In the genomic region with DNA sequence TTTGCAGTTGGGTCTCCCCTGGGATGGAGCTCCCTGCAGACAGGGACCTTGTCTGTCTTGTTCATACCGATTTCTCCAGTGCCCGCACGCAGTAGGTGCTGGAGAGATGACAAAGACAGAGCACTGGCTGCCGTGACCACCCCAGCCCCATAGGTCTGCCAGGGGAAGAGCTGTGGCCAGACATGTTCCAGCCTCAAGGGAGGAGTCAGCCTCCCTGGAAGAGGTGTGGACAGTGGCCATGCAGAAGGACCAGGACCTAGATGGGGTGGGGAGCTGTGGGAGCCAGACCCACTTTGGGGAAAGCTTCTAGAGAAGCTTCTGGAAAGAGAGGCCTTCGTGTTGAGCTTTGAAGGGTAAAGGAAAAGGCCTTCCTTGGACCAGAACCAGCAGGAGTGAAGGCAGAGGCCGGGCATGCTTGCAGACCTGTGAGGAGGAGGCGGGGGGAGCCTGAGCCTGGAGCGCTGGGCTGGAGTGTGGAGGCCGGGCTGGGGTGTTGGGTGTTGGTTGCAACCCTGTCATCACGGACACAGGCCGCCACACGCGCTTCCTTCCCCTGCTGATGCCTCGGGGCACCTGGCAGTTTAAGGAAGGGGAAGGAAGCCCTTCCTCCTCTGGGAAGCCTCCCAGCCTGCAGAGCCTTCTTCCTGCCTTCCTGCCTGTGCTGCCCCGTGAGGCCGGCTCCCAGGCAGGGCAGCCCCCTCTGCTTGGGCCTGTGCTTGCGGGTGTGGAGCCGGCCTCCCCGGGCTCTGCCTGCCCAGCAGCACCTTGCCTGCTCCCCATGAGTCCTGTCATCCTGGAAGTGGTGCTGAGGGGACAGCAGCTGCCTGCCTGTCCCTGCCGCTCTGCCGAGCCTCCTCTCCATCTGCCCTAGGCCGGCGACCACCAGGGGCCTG, we compare ENCODE assay signal across 10 cellular contexts. TPM values are rescaled to one million over a fixed set of nuclear protein-coding genes. Genes with fewer than 3 reads are reported as not detected.
DNase-seq lines count a peak whose midpoint lies in the region; ATAC-seq, FAIRE-seq and TF ChIP-seq lines count a peak whose summit lies in the region.
"Had no signal": no experiment of that assay in that cellular context is flagged by ENCODE, and none has a peak within 500 bp of the region (broad histone marks: within the 10 kb centered on the region; RNA-seq: fewer than 3 reads in every experiment).

No MANE protein-coding gene starts in this region.

- H2BK15ac ChIP-seq in mesenchymal stem cell (ENCODE audit: low read depth, poor library complexity, severe bottlenecking): no peak overlapping the region

- peaks cover 24% of the 10 kb centered on the region for H3K36me3 Mint-ChIP-seq in CD8-positive, alpha-beta T cell

- H3K4me1 ChIP-seq in BLaER1 treated with 17β-estradiol and CSF1 and Interleukin-3, amounts not matched to agents 10 nM and 100 nM: peaks cover 98 to 100% (median 100%) of the 10 kb centered on the region in 10 experiments
- H3K4me1 ChIP-seq in GM12878 (ENCODE audit: control insufficient read depth, insufficient read depth, low read length) (peaks cover 54% of the 10 kb centered on the region), mesenchymal stem cell (ENCODE audit: control insufficient read depth, insufficient read depth, low read depth, low read length) (peaks cover 64% of the 10 kb centered on the region)
- peaks cover 37% of the 10 kb centered on the region for H3K4me1 ChIP-seq in CD8-positive, alpha-beta T cell (ENCODE audit: insufficient read depth, low read length)

- H2BK12ac ChIP-seq in mesenchymal stem cell (ENCODE audit: low read length in 2 of 2): no peak overlapping the region

- TF ChIP-seq RAD21 in GM12878 (IDR thresholded peaks at IDR 0.05; ENCODE audit: insufficient read depth, low read depth, low read length): no peak

- no peaks in the 10 kb centered on the region for H3K9me3 ChIP-seq in BLaER1 treated with 17β-estradiol and CSF1 and Interleukin-3, amounts not matched to agents 10 nM and 100 nM (replicated peaks in 1 of 11)
- H3K9me3 ChIP-seq in GM12878 (replicated peaks; ENCODE audit: control insufficient read depth, insufficient read depth, low read length): no peaks in the 10 kb centered on the region
- H3K9me3 ChIP-seq in mesenchymal stem cell (ENCODE audit: control insufficient read depth, low read length): no peaks in the 10 kb centered on the region
- no peaks in the 10 kb centered on the region for H3K9me3 ChIP-seq in CD8-positive, alpha-beta T cell (ENCODE audit: low read length)

- FAIRE-seq in GM12878 (lab: Jason Lieb, UNC): no peak

- intact Hi-C loops in GM12878 (cut with micrococcal nuclease; ENCODE audit: unreplicated experiment): no loop called here
- intact Hi-C loops in CD8-positive, alpha-beta T cell (cut with DNase I, micrococcal nuclease): no loop called here

- no peaks in the 10 kb centered on the region for H3K27me3 Mint-ChIP-seq in CD8-positive, alpha-beta T cell (ENCODE audit: low read depth)
- H3K27me3 Mint-ChIP-seq: T-cell had no signal

- 55% methylated on average over 19 of the region's 23 CpGs for WGBS in GM12878 (ENCODE audit: insufficient coverage, insufficient replicate concordance, low lambda C conversion rate, missing lambda C conversion rate)
- 83% methylated on average over 23 of the region's 23 CpGs for WGBS in mesenchymal stem cell

- H3K4me1 Mint-ChIP-seq in CD8-positive, alpha-beta T cell (ENCODE audit: low read depth): peaks cover 47% of the 10 kb centered on the region

- peaks cover 49 to 100% (median 79%) of the 10 kb centered on the region in 11 experiments for H4K20me1 ChIP-seq in BLaER1 treated with 17β-estradiol and CSF1 and Interleukin-3, amounts not matched to agents 10 nM and 100 nM
- no peaks in the 10 kb centered on the region for H4K20me1 ChIP-seq in GM12878 (ENCODE audit: control insufficient read depth, insufficient read depth)

- H2AFZ ChIP-seq in GM12878 (ENCODE audit: control insufficient read depth, low read depth, low read length): no peak overlapping the region
- H2AFZ ChIP-seq in mesenchymal stem cell (ENCODE audit: low read depth, low read length): no peak overlapping the region

- CTCF ChIA-PET in GM12878 (lab: Yijun Ruan, JAX): interaction anchor here (0.6 to 25.6 kb wide), 6 partner anchors 11 to 802 kb away, joined by 3 to 400 read pairs (median 4); partner anchors contain the start of gene RELT
- CTCF ChIA-PET in CD8-positive, alpha-beta T cell (lab: Charles Lee): interaction anchor here (7.9 to 9.8 kb wide), 2 partner anchors 37 kb away, joined by 76 to 233 read pairs; no protein-coding TSS in a partner anchor

- no peak overlapping the region for H3K4me3 Mint-ChIP-seq in CD8-positive, alpha-beta T cell

- H3K4me2 ChIP-seq in BLaER1 treated with 17β-estradiol and CSF1 and Interleukin-3, amounts not matched to agents 10 nM and 100 nM: peak overlapping the region; percentile 89 to 100 (median 97)
- H3K4me2 ChIP-seq in GM12878 (ENCODE audit: control insufficient read depth, insufficient read depth) (peak overlapping the region; percentile 88), mesenchymal stem cell (ENCODE audit: low read length, poor library complexity, severe bottlenecking) (no peak overlapping the region)

- no peak overlapping the region for H2BK5ac ChIP-seq in mesenchymal stem cell (ENCODE audit: low read depth, low read length, poor library complexity, severe bottlenecking)

- in situ Hi-C loops in KBM-7 (cut with MboI; ENCODE audit: low pct_unique_long_range_greater_than_20kb, low sequenced_read_pairs) (no loop called here), GM12878 (cut with MboI) (no loop called here), G401 (cut with HindIII; ENCODE audit: low sequenced_read_pairs) (no loop called here)

- peaks cover 72% of the 10 kb centered on the region for H3K79me2 ChIP-seq in GM12878 (ENCODE audit: control insufficient read depth, insufficient read depth, low read length)

- POLR2A ChIA-PET in GM12878 (lab: Charles Lee): interaction anchor here (0.6 to 2.2 kb wide), 3 partner anchors 10 to 601 kb away, joined by 3 to 9 read pairs (median 5); no protein-coding TSS in a partner anchor
- POLR2A ChIA-PET in CD8-positive, alpha-beta T cell (lab: Charles Lee): no interaction called here

- H2BK120ac ChIP-seq in mesenchymal stem cell (ENCODE audit: low read depth, low read length): no peak overlapping the region

- no peak overlapping the region for H3K27ac Mint-ChIP-seq in CD8-positive, alpha-beta T cell

- DNase-seq in KBM-7 (peak; percentile 82), GM12878 (ENCODE audit: low read depth, low spot score) (no peak), mesenchymal stem cell (no peak), G401 (ENCODE audit: low spot score) (no peak)
- DNase-seq in activated effector memory CD4-positive, alpha-beta T cell treated with Interleukin-2 at 50 U/mL for 16 hours: no peak
- DNase-seq in CD8-positive, alpha-beta T cell: no peak
- DNase-seq: stimulated activated CD4-positive, alpha-beta T cell treated with anti-CD3 and anti-CD28 coated beads, Interleukin-1b, Interleukin-23, amount 100 ng/mL, for 48 hours; T-cell had no signal

- peak overlapping the region; percentile 60 to 99 (median 98); a peak in 21 of 22 replicates for H3K9ac ChIP-seq in BLaER1 treated with 17β-estradiol and CSF1 and Interleukin-3, amounts not matched to agents 10 nM and 100 nM
- H3K9ac ChIP-seq in GM12878 (ENCODE audit: control insufficient read depth, insufficient read depth, low read length) (peak overlapping the region; percentile 32), mesenchymal stem cell (ENCODE audit: low read length) (no peak overlapping the region)

- ATAC-seq in GM12878: no peak
- ATAC-seq in HG03439 (IDR thresholded peaks at IDR 0.05; ENCODE audit: unreplicated experiment): no peak
- no peak for ATAC-seq in CD8-positive, alpha-beta T cell
- ATAC-seq: T-cell had no signal

- no peaks in the 10 kb centered on the region for H3K9me3 Mint-ChIP-seq in CD8-positive, alpha-beta T cell
- H3K9me3 Mint-ChIP-seq: T-cell had no signal

- H3K4me3 ChIP-seq in BLaER1 treated with 17β-estradiol and CSF1 and Interleukin-3, amounts not matched to agents 10 nM and 100 nM: peak overlapping the region in 9 of 10 experiments; percentile 14 to 56 (median 42); a peak in 18 of 20 replicates
- H3K4me3 ChIP-seq in GM12878: no peak overlapping the region
- no peak overlapping the region for H3K4me3 ChIP-seq in mesenchymal stem cell (ENCODE audit: insufficient read depth in 1 of 2, low read depth in 1 of 2, low read length in 2 of 2)
- H3K4me3 ChIP-seq in CD8-positive, alpha-beta T cell (ENCODE audit: low read depth, low read length): no peak overlapping the region

- TF ChIP-seq POLR2A in GM12878 (IDR thresholded peaks at IDR 0.05; ENCODE audit: low read depth, low read length): no peak

- RAD21 ChIA-PET in GM12878 (lab: Charles Lee; ENCODE audit: unreplicated experiment): interaction anchor here (1.1 kb wide), 1 partner anchor 37 kb away, joined by 3 read pairs; no protein-coding TSS in a partner anchor

- no TSS peak for BruUV-seq in GM12878 (replicated peaks; lab: Mats Ljungman, UMichigan)

- H3K14ac ChIP-seq in mesenchymal stem cell (ENCODE audit: low read length in 2 of 2): peak overlapping the region in 1 of 2 experiments; percentile 44

- no peak overlapping the region for H4K91ac ChIP-seq in mesenchymal stem cell (ENCODE audit: low read length)

- TF ChIP-seq EP300 in GM12878 (IDR thresholded peaks at IDR 0.05; ENCODE audit: borderline replicate concordance in 1 of 2, control insufficient read depth in 1 of 2, low read depth in 2 of 2, low read length in 2 of 2): no peak

- peak overlapping the region; percentile 79 to 99 (median 91); a peak in 21 of 22 replicates for H3K27ac ChIP-seq in BLaER1 treated with 17β-estradiol and CSF1 and Interleukin-3, amounts not matched to agents 10 nM and 100 nM
- H3K27ac ChIP-seq in GM12878 (ENCODE audit: control insufficient read depth, insufficient read depth) (peak overlapping the region; percentile 95), mesenchymal stem cell (ENCODE audit: low read length, poor library complexity, severe bottlenecking) (no peak overlapping the region)
- no peak overlapping the region for H3K27ac ChIP-seq in CD8-positive, alpha-beta T cell (ENCODE audit: low read depth, low read length)

- H3K23ac ChIP-seq in mesenchymal stem cell (ENCODE audit: low read length in 2 of 2): no peak overlapping the region

- H3K27me3 ChIP-seq in BLaER1 treated with 17β-estradiol and CSF1 and Interleukin-3, amounts not matched to agents 10 nM and 100 nM: no peaks in the 10 kb centered on the region
- H3K27me3 ChIP-seq in GM12878 (replicated peaks in 1 of 2; ENCODE audit: control insufficient read depth in 2 of 2, insufficient read depth in 2 of 2, low read length in 1 of 2) (no peaks in the 10 kb centered on the region), mesenchymal stem cell (ENCODE audit: control insufficient read depth in 1 of 2, insufficient read depth in 1 of 2, low read length in 2 of 2) (no peaks in the 10 kb centered on the region)
- no peaks in the 10 kb centered on the region for H3K27me3 ChIP-seq in CD8-positive, alpha-beta T cell (ENCODE audit: insufficient read depth, low read length)

- no peak for TF ChIP-seq CTCF in GM12878 (IDR thresholded peaks at IDR 0.05 in 2 of 3, conservative IDR thresholded peaks at IDR 0.05 in 1 of 3; ENCODE audit: control insufficient read depth in 2 of 3, extremely low read depth in 1 of 3, insufficient read depth in 1 of 3, low read depth in 3 of 3, low read length in 3 of 3)
- no peak for TF ChIP-seq CTCF in CD8-positive, alpha-beta T cell (IDR thresholded peaks at IDR 0.05)

- SMC1A ChIA-PET in GM12878 (lab: Charles Lee; ENCODE audit: uncharacterized antibody, unreplicated experiment): interaction anchor here (0.7 to 1.5 kb wide), 5 partner anchors 9 to 37 kb away, joined by 3 to 4 read pairs (median 3); no protein-coding TSS in a partner anchor

- peak overlapping the region in 1 of 2 experiments; percentile 46 for H3K18ac ChIP-seq in mesenchymal stem cell (ENCODE audit: low read depth in 1 of 2, low read length in 2 of 2)

- peak overlapping the region; percentile 27 for H2AK5ac ChIP-seq in mesenchymal stem cell (ENCODE audit: low read length, severe bottlenecking)

- H3K79me1 ChIP-seq in mesenchymal stem cell (replicated peaks; ENCODE audit: low read length, poor library complexity, severe bottlenecking): peaks cover 43% of the 10 kb centered on the region

- peaks cover 23 to 59% (median 37%) of the 10 kb centered on the region in 11 experiments for H3K36me3 ChIP-seq in BLaER1 treated with 17β-estradiol and CSF1 and Interleukin-3, amounts not matched to agents 10 nM and 100 nM
- peaks cover 7 to 42% of the 10 kb centered on the region in 2 experiments; a peak in 2 of 4 replicates for H3K36me3 ChIP-seq in GM12878 (ENCODE audit: control insufficient read depth in 2 of 2, insufficient read depth in 2 of 2, low read length in 1 of 2)
- H3K36me3 ChIP-seq in mesenchymal stem cell (ENCODE audit: control insufficient read depth in 1 of 2, insufficient read depth in 2 of 2, low read depth in 1 of 2, low read length in 2 of 2): peaks cover 0 to 17% of the 10 kb centered on the region in 2 experiments
- H3K36me3 ChIP-seq in CD8-positive, alpha-beta T cell (ENCODE audit: insufficient read depth, low read length): no peaks in the 10 kb centered on the region

- H4K8ac ChIP-seq in mesenchymal stem cell (ENCODE audit: low read length): no peak overlapping the region

- peak overlapping the region in 1 of 2 experiments; percentile 30 for H3K4ac ChIP-seq in mesenchymal stem cell (ENCODE audit: low read depth in 1 of 2, low read length in 2 of 2)

RNA-seq across cellular contexts. Expression of gene RELT, which starts 12.3 kb away (rescaled TPM):
- 89.6 and 94.7 TPM in 2 replicates for total RNA-seq in GM12878 (2013; cell fraction: nucleolus; rRNA removed)
- total RNA-seq in GM12878 (2014; rRNA removed) (19.8 and 23.4 TPM in 2 replicates), GM12878 (2014; rRNA removed; fragmentation: Illumina TruSeq; extraction: Trizol) (10.4 and 10.5 TPM in 2 replicates), GM12878 (2021) (27.9 and 28.5 TPM in 2 replicates)
- 5.2 TPM for polyA plus RNA-seq in GM12878 (2011; ENCODE audit: low read depth)
- polyA plus RNA-seq in GM12878 (2011; rRNA removed) (7.9 and 13.0 TPM in 2 replicates), GM12878 (2014; fragmentation: Illumina TruSeq; extraction: Trizol) (2.5 and 8.4 TPM in 2 replicates), GM12878 (2014; fragmentation: Nextera tagmentation; extraction: Ambion mirVana) (1 to 10 TPM; 1.2 to 3.0 TPM), GM12878 (2014; rRNA removed) (21.1 and 23.6 TPM in 2 replicates), GM12878 (2016; fragmentation: Nextera tagmentation; extraction: Ambion mirVana) (10 to 100 TPM in 1 of 2 experiments, 1 to 10 TPM in 1; 8.8 to 11.1 TPM)
- 17.2 and 25.3 TPM in 2 replicates for polyA plus RNA-seq in GM12878 (2011; cell fraction: cytosol; rRNA removed)
- 96.7 and 106 TPM in 2 replicates for polyA plus RNA-seq in GM12878 (2011; cell fraction: nucleus; rRNA removed)
- 16.1 and 16.3 TPM in 2 replicates for polyA plus RNA-seq in GM12878 (2012)
- 10.7 and 22.1 TPM in 2 replicates for polyA minus RNA-seq in GM12878 (2011; rRNA and poly(A)+ RNA removed)
- polyA minus RNA-seq in GM12878 (2011; cell fraction: cytosol; rRNA and poly(A)+ RNA removed): 8.4 and 10.4 TPM in 2 replicates
- 24.1 and 45.4 TPM in 2 replicates for polyA minus RNA-seq in GM12878 (2011; cell fraction: nucleus; rRNA and poly(A)+ RNA removed)
- polyA plus RNA-seq in mesenchymal stem cell (2013, experiment 1 of 2): 2.6 TPM
- 3.0 TPM for polyA plus RNA-seq in mesenchymal stem cell (2013, experiment 2 of 2)
- 6.2 and 6.7 TPM in 2 replicates for total RNA-seq in G401 (2014; rRNA removed; shearing (Covaris generic))
- total RNA-seq in CD8-positive, alpha-beta T cell: 100 to 1,000 TPM; 144 to 158 TPM

Comparison
In these comparisons a context has a peak if more than half of its experiments do, and no peak if none do; other contexts are left out.
1. H3K27ac ChIP-seq: peak in BLaER1 treated with 17β-estradiol and CSF1 and Interleukin-3, amounts not matched to agents 10 nM and 100 nM (11 of 11) and GM12878 (single experiment); none in mesenchymal stem cell (single experiment) and CD8-positive, alpha-beta T cell (single experiment).
2. H3K4me3 ChIP-seq: peak in BLaER1 treated with 17β-estradiol and CSF1 and Interleukin-3, amounts not matched to agents 10 nM and 100 nM (9 of 10); none in GM12878 (single experiment), mesenchymal stem cell (0 of 2) and CD8-positive, alpha-beta T cell (single experiment).